Comparison of ENCODE assay signal across 20 cellular contexts in the genomic region with DNA sequence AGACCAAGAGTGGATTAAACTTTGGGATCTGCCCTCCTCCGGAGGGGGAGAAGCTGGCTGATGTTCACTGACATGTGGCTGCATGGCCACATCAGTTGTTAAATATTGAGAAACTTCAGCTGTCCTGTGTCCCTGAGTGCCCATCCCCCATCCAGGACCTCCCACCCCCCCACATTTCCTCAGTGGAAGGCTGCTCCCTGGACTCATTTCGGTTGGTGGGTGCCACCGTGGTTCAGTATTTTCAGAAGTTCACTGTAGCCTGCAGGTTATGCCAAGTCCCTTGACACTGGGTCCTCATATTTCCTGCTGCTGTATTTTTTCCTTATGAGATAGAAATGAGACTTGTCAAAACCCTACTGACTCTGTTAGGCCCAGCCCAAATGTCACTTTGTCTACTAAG.
DNase-seq lines count a peak whose midpoint lies in the region; ATAC-seq and TF ChIP-seq lines count a peak whose summit lies in the region.
"Had no signal": no experiment of that assay in that cellular context is flagged by ENCODE, and none has a peak within 500 bp of the region (broad histone marks: within the 10 kb centered on the region; RNA-seq: fewer than 3 reads in every experiment).

No MANE protein-coding gene starts in this region.

- no peaks in the 10 kb centered on the region; the same call in 1 of the 2 replicates for H3K79me2 ChIP-seq in H9 (ENCODE audit: insufficient read depth, low read length)

- no peak overlapping the region for H4K91ac ChIP-seq in H9 (ENCODE audit: insufficient read length, low read depth, low read length)

- no peak overlapping the region for H2AK5ac ChIP-seq in H9 (ENCODE audit: insufficient read length, low read length)

- H3K27me3 ChIP-seq in AG04450 (ENCODE audit: control insufficient read depth, insufficient read depth, low read length): no peaks in the 10 kb centered on the region
- no peaks in the 10 kb centered on the region for H3K27me3 ChIP-seq in WERI-Rb-1 (ENCODE audit: insufficient read depth, low read depth, severe bottlenecking)
- no peaks in the 10 kb centered on the region for H3K27me3 ChIP-seq in muscle layer of colon (ENCODE audit: control insufficient read depth in 1 of 2, insufficient read depth in 2 of 2, low read length in 2 of 2)
- H3K27me3 ChIP-seq in H9 (ENCODE audit: insufficient read depth, low read length): no peaks in the 10 kb centered on the region

- H3K23ac ChIP-seq in H9 (ENCODE audit: insufficient read length, low read depth, low read length): no peak overlapping the region

- H3K36me3 ChIP-seq in WERI-Rb-1 (no peaks in the 10 kb centered on the region), muscle layer of colon (ENCODE audit: insufficient read depth, low read length) (no peaks in the 10 kb centered on the region)

- H3T11ph ChIP-seq in H9 (ENCODE audit: low read length): no peak overlapping the region

- no peak overlapping the region for H2AFZ ChIP-seq in H9 (ENCODE audit: low read length)

- no peak overlapping the region for H3K14ac ChIP-seq in H9 (ENCODE audit: insufficient read depth, low read length)

- no peak overlapping the region for H3K9ac ChIP-seq in muscle layer of colon (ENCODE audit: low read length)
- no peak overlapping the region for H3K9ac ChIP-seq in H9 (ENCODE audit: extremely low read depth, insufficient read length, low read length)

- H3K23me2 ChIP-seq in H9 (ENCODE audit: insufficient read length, low read depth, low read length, poor library complexity, severe bottlenecking): no peaks in the 10 kb centered on the region

- TF ChIP-seq CTCF in AG04450 (IDR thresholded peaks at IDR 0.05; ENCODE audit: low read depth, low read length): no peak
- TF ChIP-seq CTCF in CD14-positive monocyte (IDR thresholded peaks at IDR 0.05): no peak
- TF ChIP-seq CTCF in WERI-Rb-1 (IDR thresholded peaks at IDR 0.05; ENCODE audit: low read depth, low read length): no peak
- TF ChIP-seq CTCF in H9 (conservative IDR thresholded peaks at IDR 0.05): no peak

- H3K9me3 ChIP-seq in AG04450 (ENCODE audit: control insufficient read depth, insufficient read depth, low read length) (no peaks in the 10 kb centered on the region; the same call in 1 of the 2 replicates), WERI-Rb-1 (ENCODE audit: severe bottlenecking) (no peaks in the 10 kb centered on the region), muscle layer of colon (ENCODE audit: low read length) (no peaks in the 10 kb centered on the region), H9 (ENCODE audit: control insufficient read depth, low read depth, low read length) (no peaks in the 10 kb centered on the region)
- H3K9me3 ChIP-seq: A549 had no signal

- WGBS in H9 (ENCODE audit: extremely low coverage, insufficient read length, low lambda C conversion rate): no CpG with 5 or more reads among the region's 3 CpGs

- no peak for ATAC-seq in GM21381 (IDR thresholded peaks at IDR 0.05; ENCODE audit: unreplicated experiment)

- H3K27me3 Mint-ChIP-seq in CD14-positive monocyte (ENCODE audit: low read depth in 3 of 3) (peaks cover 8 to 9% (median 8%) of the 10 kb centered on the region in 3 donors), H9 (ENCODE audit: low read depth) (peaks cover 6% of the 10 kb centered on the region)

- POLR2A ChIA-PET in AG04450 (lab: Yijun Ruan, JAX): no interaction called here

- no peak overlapping the region for H3K4me3 Mint-ChIP-seq in CD14-positive monocyte
- H3K4me3 Mint-ChIP-seq in H9: no peak overlapping the region

- H3K4me1 Mint-ChIP-seq in CD14-positive monocyte: peaks cover 43% of the 10 kb centered on the region
- H3K4me1 Mint-ChIP-seq in H9: peaks cover 11 to 16% of the 10 kb centered on the region in 2 experiments

- no peak overlapping the region for H2BK20ac ChIP-seq in H9 (ENCODE audit: low read depth, low read length, poor library complexity, severe bottlenecking)

- intact Hi-C loops in CD14-positive monocyte (cut with micrococcal nuclease): loop anchor here in 1 of 2 donors (5.0 kb wide), 1 partner anchor 68 kb away; no protein-coding TSS in a partner anchor

- H3K36me3 Mint-ChIP-seq in CD14-positive monocyte: peaks cover 0 to 2% of the 10 kb centered on the region in 2 donors
- no peaks in the 10 kb centered on the region for H3K36me3 Mint-ChIP-seq in H9 (ENCODE audit: insufficient read depth in 1 of 3, low read depth in 3 of 3)

- CTCF ChIA-PET in AG04450 (lab: Charles Lee): interaction anchor here (0.8 to 1.9 kb wide), 2 partner anchors 40 to 50 kb away, joined by 3 to 5 read pairs; no protein-coding TSS in a partner anchor

- H3K27ac ChIP-seq in AG04450 (ENCODE audit: low read depth, low read length): peak overlapping the region; percentile 21
- no peak overlapping the region for H3K27ac ChIP-seq in WERI-Rb-1
- peak overlapping the region; percentile 29 for H3K27ac ChIP-seq in muscle layer of colon (ENCODE audit: low read depth, low read length)
- H3K27ac ChIP-seq in H9 (ENCODE audit: insufficient read length, low read depth, low read length): no peak overlapping the region
- H3K27ac ChIP-seq: A549, SK-N-MC had no signal

- H2BK120ac ChIP-seq in H9 (ENCODE audit: low read depth, low read length, poor library complexity, severe bottlenecking): no peak overlapping the region

- peaks cover 56% of the 10 kb centered on the region for H3K4me1 ChIP-seq in muscle layer of colon (ENCODE audit: insufficient read depth, low read length)
- no peaks in the 10 kb centered on the region for H3K4me1 ChIP-seq in H9 (ENCODE audit: insufficient read depth, low read length)
- H3K4me1 ChIP-seq: A549 had no signal

- H3K27ac Mint-ChIP-seq in CD14-positive monocyte (no peak overlapping the region), H9 (no peak overlapping the region)

- H2BK15ac ChIP-seq in H9 (ENCODE audit: low read depth, low read length): no peak overlapping the region

- H3K4me3 ChIP-seq in AG04450 (ENCODE audit: low read depth, low read length): no peak overlapping the region
- H3K4me3 ChIP-seq in WERI-Rb-1 (ENCODE audit: low read depth, low read length): no peak overlapping the region
- H3K4me3 ChIP-seq in muscle layer of colon (ENCODE audit: low read depth in 1 of 2, low read length in 2 of 2): no peak overlapping the region
- H3K4me3 ChIP-seq: A549, SK-N-MC had no signal

- no peaks in the 10 kb centered on the region for H3K79me1 ChIP-seq in H9 (ENCODE audit: insufficient read depth, low read depth, low read length, poor library complexity, severe bottlenecking)

- no peak overlapping the region for H3K18ac ChIP-seq in H9 (ENCODE audit: insufficient read length, low read depth, low read length)

- H4K20me1 ChIP-seq in H9 (ENCODE audit: control insufficient read depth, insufficient read depth, insufficient read length): no peaks in the 10 kb centered on the region

- H3K4me2 ChIP-seq in H9 (ENCODE audit: insufficient read depth, insufficient read length, low read length): no peak overlapping the region
- H3K4me2 ChIP-seq: A549 had no signal

- no peak overlapping the region for H4K8ac ChIP-seq in H9 (replicated peaks; ENCODE audit: insufficient read length, low read depth, low read length)

- H3K56ac ChIP-seq in H9 (ENCODE audit: insufficient read length, low read depth, low read length): no peak overlapping the region

- H4K5ac ChIP-seq in H9 (ENCODE audit: insufficient read length, low read depth, low read length): no peak overlapping the region

- H3K9me3 Mint-ChIP-seq in CD14-positive monocyte: peaks cover 0 to 2% (median 0%) of the 10 kb centered on the region in 7 donors
- no peaks in the 10 kb centered on the region for H3K9me3 Mint-ChIP-seq in H9

- H2BK12ac ChIP-seq in H9 (ENCODE audit: insufficient read length, low read depth, low read length): no peak overlapping the region

- no peak overlapping the region for H2BK5ac ChIP-seq in H9 (ENCODE audit: insufficient read length, low read length)

- DNase-seq in AG04450 (ENCODE audit: low read depth, low spot score) (no peak), CD14-positive monocyte (ENCODE audit: low spot score) (peak; percentile 19), WERI-Rb-1 (peak; percentile 41), OCI-M2 (lab: John Stamatoyannopoulos, UW; ENCODE audit: unreplicated experiment) (no peak), amygdala (lab: John Stamatoyannopoulos, UW) (no peak), H9 (no peak)
- DNase-seq: Calu3, DMS79 treated with DMSO at 0.1 percent for 48 hours, GF-D8, NCI-H1048, NCI-H1694, NCI-H2029 treated with DMSO at 0.1 percent for 48 hours, NCI-H446 treated with DMSO at 0.1 percent for 48 hours, NCI-H526, OCI-M1, SIG-M5 had no signal

- H3K4ac ChIP-seq in H9 (ENCODE audit: low read depth, low read length): no peak overlapping the region

Comparison
In these comparisons a context has a peak if more than half of its experiments do, and no peak if none do; other contexts are left out.
1. DNase-seq: peak in CD14-positive monocyte (single experiment) and WERI-Rb-1 (single experiment); none in AG04450 (single experiment), OCI-M2 (single experiment), amygdala (0 of 56) and H9 (single experiment).
2. H3K27ac ChIP-seq: peak in AG04450 (single experiment) and muscle layer of colon (single experiment); none in WERI-Rb-1 (single experiment) and H9 (single experiment).